ENCODE assay signal across 11 cellular contexts in the genomic region with DNA sequence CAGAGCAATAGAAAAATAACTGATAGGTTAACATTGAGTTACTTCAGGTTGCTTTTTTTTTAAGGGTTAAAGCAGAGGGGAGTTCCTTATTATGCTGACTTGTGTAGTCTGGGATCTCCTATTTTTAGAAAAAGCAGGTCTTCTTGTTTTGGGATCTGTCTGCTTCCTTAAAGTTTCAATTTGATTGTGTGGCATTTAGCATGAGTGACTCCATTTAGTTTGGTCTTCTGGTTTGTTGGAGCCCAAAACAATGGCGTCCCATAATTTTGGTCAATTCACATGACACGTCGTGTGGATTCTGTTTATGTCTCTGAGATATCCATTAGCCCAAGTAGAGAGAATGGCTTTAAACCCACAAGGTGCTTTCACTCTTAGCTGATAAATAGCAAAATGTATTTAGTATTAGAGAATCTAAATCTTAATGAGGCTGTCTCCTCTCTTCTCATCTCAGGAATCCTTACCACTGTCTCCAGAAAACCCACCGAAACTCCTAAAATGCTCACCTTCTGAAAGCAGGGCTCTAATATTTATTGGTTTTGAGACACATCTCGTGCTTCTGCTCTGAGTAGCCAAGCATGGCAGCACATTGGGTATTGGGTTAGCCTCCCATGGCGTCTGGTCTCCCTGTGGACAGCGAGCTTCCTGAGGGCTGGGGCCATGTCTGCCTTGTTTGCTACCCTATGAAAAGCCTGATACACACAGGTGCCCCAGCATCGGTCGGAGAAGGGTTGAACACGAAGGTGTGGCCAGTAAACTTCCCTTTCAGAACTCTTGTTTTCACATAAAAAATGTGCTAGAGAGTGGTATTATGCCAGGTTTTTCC.
DNase-seq lines count a peak whose midpoint lies in the region; ATAC-seq and TF ChIP-seq lines count a peak whose summit lies in the region.
"Had no signal": no experiment of that assay in that cellular context is flagged by ENCODE, and none has a peak within 500 bp of the region (broad histone marks: within the 10 kb centered on the region; RNA-seq: fewer than 3 reads in every experiment).

No MANE protein-coding gene starts in this region.

- no peaks in the 10 kb centered on the region for H3K36me3 ChIP-seq in mucosa of descending colon (ENCODE audit: low read depth)

- intact Hi-C loops in mucosa of descending colon (cut with DNase I, micrococcal nuclease): no loop called here

- TF ChIP-seq CTCF in mucosa of descending colon (IDR thresholded peaks at IDR 0.05): no peak

- DNase-seq in mucosa of descending colon (no peak), RPMI8226 (no peak)
- no peak for DNase-seq in stimulated activated CD4-positive, alpha-beta T cell treated with anti-CD3 and anti-CD28 coated beads, Interleukin-2, amount 100 ng/mL, for 48 hours
- DNase-seq in central memory CD4-positive, alpha-beta T cell: no peak
- DNase-seq: left ventricle myocardium superior had no signal

- no peak overlapping the region for H3K4me3 ChIP-seq in mucosa of descending colon
- H3K4me3 ChIP-seq: ascending aorta, GM23338 had no signal

- H3K9me3 ChIP-seq in mucosa of descending colon: no peaks in the 10 kb centered on the region
- H3K9me3 ChIP-seq: ascending aorta had no signal

- no peaks in the 10 kb centered on the region for H3K4me1 ChIP-seq in mucosa of descending colon (ENCODE audit: low read depth)
- H3K4me1 ChIP-seq: ascending aorta had no signal

- ATAC-seq in GM18861 (IDR thresholded peaks at IDR 0.05; ENCODE audit: unreplicated experiment) (peak; percentile 26), GM21576 (IDR thresholded peaks at IDR 0.05; ENCODE audit: unreplicated experiment) (peak; percentile 32), HG03460 (IDR thresholded peaks at IDR 0.05; ENCODE audit: unreplicated experiment) (peak; percentile 39), mucosa of descending colon (peak; percentile 40)
- no peak for ATAC-seq in activated CD4-positive, CD25-positive, alpha-beta regulatory T cell treated with anti-CD3 and anti-CD28 coated beads, Interleukin-2, amount 50 U/mL, for 24 hours
- ATAC-seq: GM23338 had no signal

Comparison
In these comparisons a context has a peak if more than half of its experiments do, and no peak if none do; other contexts are left out.
1. ATAC-seq: peak in GM18861 (single experiment), GM21576 (single experiment), HG03460 (single experiment) and mucosa of descending colon (single experiment); none in activated CD4-positive, CD25-positive, alpha-beta regulatory T cell treated with anti-CD3 and anti-CD28 coated beads, Interleukin-2, amount 50 U/mL, for 24 hours (0 of 2).